8 cellular contexts compared by ENCODE assay signal in genomic region chr4:67327245-67327860, GRCh38.
A peak's percentile ranks its signal among the peaks of the same experiment; 100 is the strongest.
DNase-seq lines count a peak whose midpoint lies in the region; ATAC-seq, FAIRE-seq and TF ChIP-seq lines count a peak whose summit lies in the region.

No MANE protein-coding gene starts in this region.

- 4% methylated on average over 6 of the region's 6 CpGs for WGBS in A549 (ENCODE audit: missing lambda C conversion rate)
- WGBS in mammary epithelial cell (ENCODE audit: low coverage, missing lambda C conversion rate), result 8% methylated on average over 6 of the region's 6 CpGs

- intact Hi-C loops in mammary epithelial cell (cut with micrococcal nuclease), result loop anchor here (1.0 kb wide), 1 partner anchor 239 kb away; no protein-coding TSS in a partner anchor

- no peaks in the 10 kb centered on the region for H3K9me3 ChIP-seq in A549
- no peaks in the 10 kb centered on the region for H3K9me3 ChIP-seq in mammary epithelial cell (replicated peaks; ENCODE audit: insufficient read depth, low read length)
- no peaks in the 10 kb centered on the region for H3K9me3 ChIP-seq in keratinocyte (ENCODE audit: control insufficient read depth, low read depth, low read length)

- no TSS peak for BruUV-seq in mammary epithelial cell (replicated peaks; lab: Mats Ljungman, UMichigan)

- H3K79me2 ChIP-seq in mammary epithelial cell (ENCODE audit: insufficient read depth, low read length), result no peaks in the 10 kb centered on the region
- H3K79me2 ChIP-seq in keratinocyte (ENCODE audit: control insufficient read depth, insufficient read depth, low read length), result no peaks in the 10 kb centered on the region

- H3K36me3 ChIP-seq in mammary epithelial cell (ENCODE audit: insufficient read depth, low read length) (no peaks in the 10 kb centered on the region), keratinocyte (ENCODE audit: control insufficient read depth in 2 of 2, extremely low read depth in 1 of 2, insufficient read depth in 2 of 2, low read length in 2 of 2) (no peaks in the 10 kb centered on the region)

- ATAC-seq in A549 (peak; percentile 80 to 83; a peak in 4 of 6 replicates), HG02678 (IDR thresholded peaks at IDR 0.05; ENCODE audit: unreplicated experiment) (peak; percentile 99)

- H2AFZ ChIP-seq in mammary epithelial cell (ENCODE audit: low read depth, low read length) (peak overlapping the region; percentile 26), keratinocyte (ENCODE audit: control insufficient read depth, low read length) (no peak overlapping the region)

- in situ Hi-C loops in mammary epithelial cell (cut with MboI; ENCODE audit: low sequenced_read_pairs in 2 of 2), result no loop called here

- peak; percentile 84 to 86 for TF ChIP-seq RAD21 in A549 (conservative IDR thresholded peaks at IDR 0.05 in 1 of 2, IDR thresholded peaks at IDR 0.05 in 1 of 2)

- H3K4me1 ChIP-seq in A549 (no peaks in the 10 kb centered on the region), mammary epithelial cell (ENCODE audit: insufficient read depth, low read length) (no peaks in the 10 kb centered on the region), keratinocyte (ENCODE audit: control insufficient read depth, extremely low read depth, insufficient read depth, low read length) (no peaks in the 10 kb centered on the region)

- H3K9ac ChIP-seq in mammary epithelial cell (ENCODE audit: insufficient read depth, low read length) (no peak overlapping the region), keratinocyte (ENCODE audit: control insufficient read depth, extremely low read depth, insufficient read depth, low read length) (no peak overlapping the region)

- TF ChIP-seq EP300 in A549 (IDR thresholded peaks at IDR 0.05), result no peak

- CTCF ChIA-PET in A549 (lab: Yijun Ruan, JAX), result interaction anchor here (0.7 to 1.0 kb wide), 6 partner anchors 8 to 66 kb away, joined by 3 to 4 read pairs (median 4); no protein-coding TSS in a partner anchor
- CTCF ChIA-PET in mammary epithelial cell (lab: Charles Lee; ENCODE audit: low non-redundant PET), result interaction anchor here (0.5 to 0.7 kb wide), 4 partner anchors 70 to 410 kb away, joined by 3 read pairs; no protein-coding TSS in a partner anchor

- TF ChIP-seq POLR2A in A549 (IDR thresholded peaks at IDR 0.05; ENCODE audit: low read length) (no peak), GM12891 (IDR thresholded peaks at IDR 0.05; ENCODE audit: low read depth, low read length) (no peak), NB4 (IDR thresholded peaks at IDR 0.05; ENCODE audit: extremely low read depth, insufficient read length) (no peak)

- H3K9me1 ChIP-seq in keratinocyte (ENCODE audit: control insufficient read depth, extremely low read depth, insufficient read depth, low read length), result no peaks in the 10 kb centered on the region

- H3K27me3 ChIP-seq in mammary epithelial cell (ENCODE audit: insufficient read depth, low read length), result peaks cover 4% of the 10 kb centered on the region
- no peaks in the 10 kb centered on the region for H3K27me3 ChIP-seq in keratinocyte (ENCODE audit: control insufficient read depth, extremely low read depth, insufficient read depth, low read length)

- H3K27ac ChIP-seq in A549, result peak overlapping the region in 1 of 2 experiments; percentile 26; a peak in 1 of 6 replicates
- no peak overlapping the region for H3K27ac ChIP-seq in mammary epithelial cell (ENCODE audit: insufficient read depth, low read depth, low read length)
- H3K27ac ChIP-seq in keratinocyte (ENCODE audit: control insufficient read depth, insufficient read depth, low read length), result no peak overlapping the region

- no peak overlapping the region for H3K4me3 ChIP-seq in A549
- H3K4me3 ChIP-seq in NB4 (ENCODE audit: low read depth, low read length), result no peak overlapping the region
- H3K4me3 ChIP-seq in mammary epithelial cell (replicated peaks in 1 of 3; ENCODE audit: insufficient read depth in 1 of 3, low read depth in 2 of 3, low read length in 3 of 3), result no peak overlapping the region
- H3K4me3 ChIP-seq in keratinocyte (ENCODE audit: control insufficient read depth in 2 of 3, extremely low read depth in 1 of 3, insufficient read depth in 2 of 3, low read depth in 1 of 3, low read length in 3 of 3), result no peak overlapping the region

- FAIRE-seq in A549 (lab: Jason Lieb, UNC), result no peak
- peak; percentile 78 for FAIRE-seq in GM12891 (lab: Jason Lieb, UNC)
- FAIRE-seq in keratinocyte (lab: Jason Lieb, UNC), result peak; percentile 66

- TF ChIP-seq CTCF in A549 (IDR thresholded peaks at IDR 0.05) (peak; percentile 73), NB4 (IDR thresholded peaks at IDR 0.05; ENCODE audit: low read depth, low read length) (peak; percentile 90), mammary epithelial cell (conservative IDR thresholded peaks at IDR 0.05 in 1 of 2, IDR thresholded peaks at IDR 0.05 in 1 of 2; ENCODE audit: extremely low read depth in 1 of 2, insufficient read depth in 1 of 2, low read depth in 1 of 2, low read length in 2 of 2) (peak; percentile 89 to 92), keratinocyte (optimal IDR thresholded peaks at IDR 0.05 in 1 of 3, IDR thresholded peaks at IDR 0.05 in 1 of 3, conservative IDR thresholded peaks at IDR 0.05 in 1 of 3; ENCODE audit: extremely low read depth in 1 of 3, insufficient read depth in 2 of 3, low read length in 3 of 3) (peak; percentile 71 to 86 (median 72))

- POLR2A ChIA-PET in A549 (lab: Yijun Ruan, JAX), result no interaction called here

- H4K20me1 ChIP-seq in mammary epithelial cell (ENCODE audit: insufficient read depth, low read length), result no peaks in the 10 kb centered on the region
- H4K20me1 ChIP-seq in keratinocyte (ENCODE audit: control insufficient read depth, extremely low read depth, insufficient read depth, low read length), result no peaks in the 10 kb centered on the region

- DNase-seq in A549 (ENCODE audit: low read depth in 1 of 2, low spot score in 1 of 2) (peak; percentile 41 to 57), GM12891 (ENCODE audit: insufficient read length, low spot score) (peak; percentile 37), NB4 (ENCODE audit: low read depth) (peak; percentile 60), T-helper 1 cell (peak in 3 of 5 donors; percentile 4 to 39 (median 37)), mammary epithelial cell (peak; percentile 37), keratinocyte (ENCODE audit: low read depth, low spot score) (no peak)
- peak; percentile 28 for DNase-seq in stimulated activated CD4-positive, alpha-beta T cell treated with anti-CD3 and anti-CD28 coated beads, Interleukin-2, amount 100 ng/mL, for 4 hours (ENCODE audit: low read depth)

- H3K4me2 ChIP-seq in A549 (peak overlapping the region; percentile 29; the same call in 1 of the 3 replicates), mammary epithelial cell (ENCODE audit: insufficient read depth, low read depth, low read length) (no peak overlapping the region), keratinocyte (ENCODE audit: control insufficient read depth, extremely low read depth, insufficient read depth, low read depth, low read length) (no peak overlapping the region)

- dilution Hi-C loops in mammary epithelial cell (cut with HindIII; ENCODE audit: low sequenced_read_pairs), result no loop called here
- dilution Hi-C loops in keratinocyte (cut with MboI; ENCODE audit: extremely low pct_ligation_motif_present, low sequenced_read_pairs), result no loop called here

TF ChIP-seq in A549, 52 proteins besides CTCF, POLR2A, EP300 and RAD21:
- TF ChIP-seq SMC3 (IDR thresholded peaks at IDR 0.05) (peak; percentile 59; the same call in 2 of the 3 replicates), HOXB13 (CRISPR knock-in tag; IDR thresholded peaks at IDR 0.05; ENCODE audit: low read depth) (no peak)

TF ChIP-seq in GM12891, 5 proteins besides CTCF, POLR2A, EP300 and RAD21:
- TF ChIP-seq PAX5 (IDR thresholded peaks at IDR 0.05; ENCODE audit: insufficient read depth, low read length, severe bottlenecking) (no peak), TAF1 (IDR thresholded peaks at IDR 0.05; ENCODE audit: low read depth, low read length) (no peak), POLR2AphosphoS5 (IDR thresholded peaks at IDR 0.05; ENCODE audit: low read depth, low read length) (no peak), SPI1 (IDR thresholded peaks at IDR 0.05; ENCODE audit: low read depth, low read length) (no peak)
TF ChIP-seq in GM12891: peak in this region for 0.
